In the genomic region with DNA sequence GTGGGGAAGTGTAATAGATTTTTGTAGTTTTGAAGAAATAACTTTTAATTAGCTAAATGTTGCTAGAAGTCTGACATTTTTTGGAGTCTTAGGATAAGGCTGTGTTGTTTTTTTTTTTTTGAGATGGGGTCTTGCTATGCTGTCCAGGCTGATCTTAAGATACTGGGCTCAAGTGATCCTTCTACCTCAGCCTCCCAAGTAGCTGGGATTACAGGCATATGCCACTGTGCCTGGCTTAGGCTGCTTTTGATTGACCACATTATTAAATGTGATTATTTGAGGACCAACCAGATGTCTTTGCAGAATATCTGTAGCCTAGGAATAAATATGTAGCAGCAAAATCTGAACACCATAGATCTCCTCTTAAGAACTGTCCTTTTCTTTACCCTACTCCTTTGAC, we compare ENCODE assay signal across 2 cellular contexts.
A peak's percentile ranks its signal among the peaks of the same experiment; 100 is the strongest.
TF ChIP-seq lines count a peak whose summit lies in the region.

No MANE protein-coding gene starts in this region.

TF ChIP-seq in HepG2, 621 proteins besides CTCF, POLR2A, EP300 and RAD21:
- TF ChIP-seq TGIF2 (CRISPR knock-in tag; IDR thresholded peaks at IDR 0.05) (no peak), ZNF121 (CRISPR knock-in tag; IDR thresholded peaks at IDR 0.05) (peak; percentile 67; the same call in 1 of the 2 replicates)

TF ChIP-seq in WTC11, 78 proteins besides CTCF, POLR2A, EP300 and RAD21:
- TF ChIP-seq ZNF121 (CRISPR knock-in tag; IDR thresholded peaks at IDR 0.05) (peak; percentile 71; the same call in 1 of the 2 replicates), NFYB (CRISPR knock-in tag; conservative IDR thresholded peaks at IDR 0.05; ENCODE audit: low read depth) (no peak)
- TF ChIP-seq, protein P1, sequence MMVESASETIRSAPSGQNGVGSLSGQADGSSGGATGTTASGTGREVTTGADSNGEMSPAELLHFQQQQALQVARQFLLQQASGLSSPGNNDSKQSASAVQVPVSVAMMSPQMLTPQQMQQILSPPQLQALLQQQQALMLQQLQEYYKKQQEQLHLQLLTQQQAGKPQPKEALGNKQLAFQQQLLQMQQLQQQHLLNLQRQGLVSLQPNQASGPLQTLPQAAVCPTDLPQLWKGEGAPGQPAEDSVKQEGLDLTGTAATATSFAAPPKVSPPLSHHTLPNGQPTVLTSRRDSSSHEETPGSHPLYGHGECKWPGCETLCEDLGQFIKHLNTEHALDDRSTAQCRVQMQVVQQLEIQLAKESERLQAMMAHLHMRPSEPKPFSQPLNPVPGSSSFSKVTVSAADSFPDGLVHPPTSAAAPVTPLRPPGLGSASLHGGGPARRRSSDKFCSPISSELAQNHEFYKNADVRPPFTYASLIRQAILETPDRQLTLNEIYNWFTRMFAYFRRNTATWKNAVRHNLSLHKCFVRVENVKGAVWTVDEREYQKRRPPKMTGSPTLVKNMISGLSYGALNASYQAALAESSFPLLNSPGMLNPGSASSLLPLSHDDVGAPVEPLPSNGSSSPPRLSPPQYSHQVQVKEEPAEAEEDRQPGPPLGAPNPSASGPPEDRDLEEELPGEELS (CRISPR knock-in tag; IDR thresholded peaks at IDR 0.05): no peak
